ENCODE assay signal across 20 cellular contexts in genomic region chr2:156958374-156958773, GRCh38.
"Had no signal": no experiment of that assay in that cellular context is flagged by ENCODE, and none has a peak within 500 bp of the region (broad histone marks: within the 10 kb centered on the region; RNA-seq: fewer than 3 reads in every experiment).

No MANE protein-coding gene starts in this region.

- H3K27me3 Mint-ChIP-seq: dendritic cell treated with granulocyte-macrophage colony-stimulating factor and Interleukin-4, amounts not matched to agents 40 ng/mL and 50 ng/mL, for 4 days; effector memory CD8-positive, alpha-beta T cell; memory B cell; naive thymus-derived CD4-positive, alpha-beta T cell had no signal

- H3K4me3 ChIP-seq: colonic mucosa, esophagus squamous epithelium, gastrocnemius medialis, heart right ventricle, left lung, lower lobe of right lung had no signal

- H3K4me3 Mint-ChIP-seq: dendritic cell treated with granulocyte-macrophage colony-stimulating factor and Interleukin-4, amounts not matched to agents 40 ng/mL and 50 ng/mL, for 4 days; effector memory CD8-positive, alpha-beta T cell; memory B cell; naive thymus-derived CD4-positive, alpha-beta T cell had no signal

- H3K4me1 Mint-ChIP-seq: memory B cell; naive thymus-derived CD4-positive, alpha-beta T cell had no signal

- H3K27ac ChIP-seq: colonic mucosa, esophagus squamous epithelium, gastrocnemius medialis, heart right ventricle, left lung, lower lobe of right lung had no signal

- H3K27ac Mint-ChIP-seq: dendritic cell treated with granulocyte-macrophage colony-stimulating factor and Interleukin-4, amounts not matched to agents 40 ng/mL and 50 ng/mL, for 4 days; effector memory CD8-positive, alpha-beta T cell; memory B cell; naive thymus-derived CD4-positive, alpha-beta T cell had no signal

- H3K9me3 ChIP-seq: colonic mucosa, gastrocnemius medialis had no signal

- H3K27me3 ChIP-seq: colonic mucosa, esophagus squamous epithelium, gastrocnemius medialis, heart right ventricle, left lung had no signal

- H3K36me3 Mint-ChIP-seq: memory B cell; naive thymus-derived CD4-positive, alpha-beta T cell had no signal

- ATAC-seq: effector memory CD8-positive, alpha-beta T cell; gastrocnemius medialis; heart right ventricle; left cardiac atrium; left lung; left ventricle myocardium superior; naive thymus-derived CD4-positive, alpha-beta T cell had no signal

- H3K4me1 ChIP-seq: colonic mucosa, gastrocnemius medialis, heart right ventricle, left lung, lower lobe of right lung had no signal

- DNase-seq: colonic mucosa; cortex of kidney; effector CD8-positive, alpha-beta T cell; effector memory CD8-positive, alpha-beta T cell; esophagus squamous epithelium; foreskin fibroblast; foreskin melanocyte; gastrocnemius medialis; glutamatergic neuron; head of caudate nucleus; heart right ventricle; hippocampal formation; left cardiac atrium; left ventricle myocardium superior; lower lobe of right lung; midbrain; naive thymus-derived CD4-positive, alpha-beta T cell had no signal

- H3K36me3 ChIP-seq: colonic mucosa, esophagus squamous epithelium, gastrocnemius medialis, heart right ventricle, left lung, lower lobe of right lung had no signal
